ENCODE assay signal across 22 cellular contexts in genomic region chrX:12060489-12061260, GRCh38.
A peak's percentile ranks its signal among the peaks of the same experiment; 100 is the strongest.
DNase-seq lines count a peak whose midpoint lies in the region; FAIRE-seq and TF ChIP-seq lines count a peak whose summit lies in the region.
"Had no signal": no experiment of that assay in that cellular context is flagged by ENCODE, and none has a peak within 500 bp of the region (broad histone marks: within the 10 kb centered on the region; RNA-seq: fewer than 3 reads in every experiment).

No MANE protein-coding gene starts in this region.

- no peaks in the 10 kb centered on the region for H3K9me3 Mint-ChIP-seq in endothelial cell (ENCODE audit: unreplicated experiment)
- no peaks in the 10 kb centered on the region for H3K9me3 Mint-ChIP-seq in activated naive CD4-positive, alpha-beta T cell treated with anti-CD3 and anti-CD28 coated beads, Interleukin-2, amount 10 ng/mL, durations not matched to agents 7 days and 5 days
- H3K9me3 Mint-ChIP-seq: CD4-positive, alpha-beta T cell; HFFc6 had no signal

- no peaks in the 10 kb centered on the region for H3K36me3 Mint-ChIP-seq in endothelial cell (ENCODE audit: low read depth, unreplicated experiment)
- no peaks in the 10 kb centered on the region for H3K36me3 Mint-ChIP-seq in activated naive CD4-positive, alpha-beta T cell treated with anti-CD3 and anti-CD28 coated beads, Interleukin-2, amount 10 ng/mL, durations not matched to agents 7 days and 5 days
- H3K36me3 Mint-ChIP-seq: CD14-positive monocyte; CD8-positive, alpha-beta memory T cell had no signal

- peak; percentile 64 for DNase-seq in NCI-H226
- peak; percentile 70 for DNase-seq in amniotic epithelial cell (ENCODE audit: low read depth)
- no peak for DNase-seq in epithelial cell of prostate (ENCODE audit: low read depth, low spot score)
- DNase-seq in keratinocyte (ENCODE audit: low read depth, low spot score) = peak; percentile 23
- no peak for DNase-seq in endothelial cell (ENCODE audit: low spot score)
- DNase-seq in DMS 273 treated with DMSO at 0.1 percent for 48 hours (lab: John Stamatoyannopoulos, UW) = no peak
- DNase-seq in activated naive CD4-positive, alpha-beta T cell treated with anti-CD3 and anti-CD28 coated beads, Interleukin-2, amount 10 ng/mL, durations not matched to agents 7 days and 5 days = no peak
- DNase-seq: AML-193; BE2C; CD4-positive, alpha-beta T cell; CD8-positive, alpha-beta memory T cell; DMS53; DMS79 treated with DMSO at 0.1 percent for 48 hours; GF-D8; GOT3; HFFc6 had no signal

- dilution Hi-C loops in keratinocyte (cut with MboI; ENCODE audit: extremely low pct_ligation_motif_present, low sequenced_read_pairs) = no loop called here

- TF ChIP-seq CTCF in keratinocyte (optimal IDR thresholded peaks at IDR 0.05 in 1 of 3, IDR thresholded peaks at IDR 0.05 in 1 of 3, conservative IDR thresholded peaks at IDR 0.05 in 1 of 3; ENCODE audit: extremely low read depth in 1 of 3, insufficient read depth in 2 of 3, low read length in 3 of 3) (no peak), endothelial cell (IDR thresholded peaks at IDR 0.05; ENCODE audit: unreplicated experiment) (no peak)

- no peaks in the 10 kb centered on the region for H3K9me3 ChIP-seq in keratinocyte (ENCODE audit: control insufficient read depth, low read depth, low read length)
- H3K9me3 ChIP-seq: BE2C; BLaER1 treated with 17β-estradiol and CSF1 and Interleukin-3, amounts not matched to agents 10 nM and 100 nM; HAP-1 had no signal

- H3K27me3 Mint-ChIP-seq in endothelial cell (ENCODE audit: unreplicated experiment) = no peaks in the 10 kb centered on the region
- no peaks in the 10 kb centered on the region for H3K27me3 Mint-ChIP-seq in activated naive CD4-positive, alpha-beta T cell treated with anti-CD3 and anti-CD28 coated beads, Interleukin-2, amount 10 ng/mL, durations not matched to agents 7 days and 5 days
- H3K27me3 Mint-ChIP-seq: CD4-positive, alpha-beta T cell; CD8-positive, alpha-beta memory T cell had no signal

- FAIRE-seq in keratinocyte (lab: Jason Lieb, UNC) = no peak
- FAIRE-seq: D721Med, GM18507, H54 had no signal

- H3K4me2 ChIP-seq in keratinocyte (ENCODE audit: control insufficient read depth, extremely low read depth, insufficient read depth, low read depth, low read length) = no peak overlapping the region
- H3K4me2 ChIP-seq: BLaER1 treated with 17β-estradiol and CSF1 and Interleukin-3, amounts not matched to agents 10 nM and 100 nM had no signal

- CTCF ChIA-PET in activated naive CD4-positive, alpha-beta T cell treated with anti-CD3 and anti-CD28 coated beads, Interleukin-2, amount 10 ng/mL, durations not matched to agents 7 days and 5 days (lab: Charles Lee) = no interaction called here

- no peak overlapping the region for H3K4me3 Mint-ChIP-seq in endothelial cell (ENCODE audit: unreplicated experiment)
- no peak overlapping the region for H3K4me3 Mint-ChIP-seq in activated naive CD4-positive, alpha-beta T cell treated with anti-CD3 and anti-CD28 coated beads, Interleukin-2, amount 10 ng/mL, durations not matched to agents 7 days and 5 days
- H3K4me3 Mint-ChIP-seq: CD14-positive monocyte; CD4-positive, alpha-beta T cell; CD8-positive, alpha-beta memory T cell; HFFc6 had no signal

- H3K36me3 ChIP-seq in keratinocyte (ENCODE audit: control insufficient read depth in 2 of 2, extremely low read depth in 1 of 2, insufficient read depth in 2 of 2, low read length in 2 of 2) = no peaks in the 10 kb centered on the region
- H3K36me3 ChIP-seq: BE2C; BLaER1 treated with 17β-estradiol and CSF1 and Interleukin-3, amounts not matched to agents 10 nM and 100 nM; HAP-1 had no signal

- no peak overlapping the region for H3K27ac Mint-ChIP-seq in endothelial cell (ENCODE audit: unreplicated experiment)
- H3K27ac Mint-ChIP-seq in activated naive CD4-positive, alpha-beta T cell treated with anti-CD3 and anti-CD28 coated beads, Interleukin-2, amount 10 ng/mL, durations not matched to agents 7 days and 5 days = no peak overlapping the region
- H3K27ac Mint-ChIP-seq: CD14-positive monocyte; CD4-positive, alpha-beta T cell; CD8-positive, alpha-beta memory T cell; HFFc6 had no signal

- H4K20me1 ChIP-seq in keratinocyte (ENCODE audit: control insufficient read depth, extremely low read depth, insufficient read depth, low read length) = no peaks in the 10 kb centered on the region

- peaks cover 2% of the 10 kb centered on the region for H3K4me1 Mint-ChIP-seq in endothelial cell (ENCODE audit: unreplicated experiment)
- H3K4me1 Mint-ChIP-seq in activated naive CD4-positive, alpha-beta T cell treated with anti-CD3 and anti-CD28 coated beads, Interleukin-2, amount 10 ng/mL, durations not matched to agents 7 days and 5 days = no peaks in the 10 kb centered on the region
- H3K4me1 Mint-ChIP-seq: CD14-positive monocyte; CD8-positive, alpha-beta memory T cell had no signal

- no peak overlapping the region for H3K9ac ChIP-seq in keratinocyte (ENCODE audit: control insufficient read depth, extremely low read depth, insufficient read depth, low read length)
- H3K9ac ChIP-seq: BLaER1 treated with 17β-estradiol and CSF1 and Interleukin-3, amounts not matched to agents 10 nM and 100 nM had no signal

- no peaks in the 10 kb centered on the region for H3K27me3 ChIP-seq in keratinocyte (ENCODE audit: control insufficient read depth, extremely low read depth, insufficient read depth, low read length)
- H3K27me3 ChIP-seq: BE2C had no signal

- H3K4me1 ChIP-seq in keratinocyte (ENCODE audit: control insufficient read depth, extremely low read depth, insufficient read depth, low read length) = peaks cover 8% of the 10 kb centered on the region
- H3K4me1 ChIP-seq: BE2C; BLaER1 treated with 17β-estradiol and CSF1 and Interleukin-3, amounts not matched to agents 10 nM and 100 nM; HAP-1 had no signal

- no peak overlapping the region for H3K4me3 ChIP-seq in keratinocyte (ENCODE audit: control insufficient read depth in 2 of 3, extremely low read depth in 1 of 3, insufficient read depth in 2 of 3, low read depth in 1 of 3, low read length in 3 of 3)
- H3K4me3 ChIP-seq: BLaER1 treated with 17β-estradiol and CSF1 and Interleukin-3, amounts not matched to agents 10 nM and 100 nM; HAP-1 had no signal

- H2AFZ ChIP-seq in keratinocyte (ENCODE audit: control insufficient read depth, low read length) = no peak overlapping the region

- no peaks in the 10 kb centered on the region for H3K79me2 ChIP-seq in keratinocyte (ENCODE audit: control insufficient read depth, insufficient read depth, low read length)

- H3K9me1 ChIP-seq in keratinocyte (ENCODE audit: control insufficient read depth, extremely low read depth, insufficient read depth, low read length) = no peaks in the 10 kb centered on the region

- peak overlapping the region; percentile 21 for H3K27ac ChIP-seq in epithelial cell of prostate
- H3K27ac ChIP-seq in keratinocyte (ENCODE audit: control insufficient read depth, insufficient read depth, low read length) = no peak overlapping the region
- H3K27ac ChIP-seq: BLaER1 treated with 17β-estradiol and CSF1 and Interleukin-3, amounts not matched to agents 10 nM and 100 nM had no signal

Comparison
In these comparisons a context has a peak if more than half of its experiments do, and no peak if none do; other contexts are left out.
1. DNase-seq: peak in NCI-H226 (single experiment), amniotic epithelial cell (single experiment) and keratinocyte (single experiment); none in epithelial cell of prostate (single experiment), endothelial cell (single experiment), DMS 273 treated with DMSO at 0.1 percent for 48 hours (single experiment) and activated naive CD4-positive, alpha-beta T cell treated with anti-CD3 and anti-CD28 coated beads, Interleukin-2, amount 10 ng/mL, durations not matched to agents 7 days and 5 days (single experiment).